Comparison of ENCODE assay signal across 14 cellular contexts in the genomic region with DNA sequence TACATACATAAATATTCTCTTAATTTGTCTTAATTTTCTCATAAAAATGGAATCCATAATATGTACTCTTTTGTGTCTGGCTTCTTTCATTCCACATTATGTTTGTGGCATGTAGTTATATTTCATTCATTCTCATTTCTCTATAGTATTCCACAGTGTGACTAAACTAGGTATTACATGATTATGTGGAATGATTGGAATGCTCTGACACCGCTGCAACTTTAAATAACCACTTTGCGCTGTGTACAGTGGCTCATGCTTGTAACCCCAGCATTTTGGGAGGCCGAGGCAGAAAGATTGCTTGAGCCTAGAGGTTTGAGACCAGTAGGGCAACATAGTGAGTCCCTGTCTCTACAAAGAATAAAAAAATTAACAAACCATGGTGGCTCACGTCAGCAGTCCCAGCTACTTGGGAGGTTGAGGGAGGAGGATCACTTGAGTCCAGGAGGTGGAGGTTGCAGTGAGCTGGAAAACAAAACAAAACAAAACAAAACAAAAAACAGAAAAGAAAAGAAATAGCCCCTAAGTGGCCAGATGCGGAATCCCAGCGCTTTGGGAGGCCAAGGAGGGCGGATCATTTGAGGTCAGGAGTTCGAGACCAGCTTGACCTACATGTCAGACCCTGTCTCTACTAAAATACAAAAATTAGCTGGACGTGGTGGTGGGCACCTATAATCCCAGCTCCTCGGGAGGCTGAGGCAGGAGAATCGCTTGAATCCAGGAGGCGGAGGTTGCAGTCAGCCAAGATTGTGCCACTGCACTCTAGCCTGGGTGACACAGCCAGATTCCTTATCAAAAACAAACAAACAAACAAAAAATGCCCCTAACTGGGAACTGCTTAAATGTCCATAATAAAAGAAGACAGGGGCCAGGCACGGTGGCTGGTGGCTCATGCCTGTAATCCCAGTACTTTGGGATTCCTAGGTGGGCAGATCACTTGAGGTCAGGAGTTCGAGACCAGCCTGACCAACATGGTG. TPM values are rescaled to one million over a fixed set of nuclear protein-coding genes. Genes with fewer than 3 reads are reported as not detected.
DNase-seq lines count a peak whose midpoint lies in the region; ATAC-seq lines count a peak whose summit lies in the region.
"Had no signal": no experiment of that assay in that cellular context is flagged by ENCODE, and none has a peak within 500 bp of the region (broad histone marks: within the 10 kb centered on the region; RNA-seq: fewer than 3 reads in every experiment).

No MANE protein-coding gene starts in this region.

- H3K9me3 ChIP-seq in aorta (ENCODE audit: control insufficient read depth, low read length): no peaks in the 10 kb centered on the region

- H3K27ac Mint-ChIP-seq in naive thymus-derived CD8-positive, alpha-beta T cell: no peak overlapping the region
- H3K27ac Mint-ChIP-seq: B cell; stimulated activated naive CD8-positive, alpha-beta T cell treated with anti-CD3 and anti-CD28 coated beads, Interleukin-15, amount 100 ng/mL, for 72 hours had no signal

- no peaks in the 10 kb centered on the region for H3K79me2 ChIP-seq in ACC112 (ENCODE audit: control insufficient read depth, insufficient read depth, low read length, unreplicated experiment)

- DNase-seq in HS-27A (ENCODE audit: low read depth) (peak; percentile 72), astrocyte of the hippocampus (ENCODE audit: low read depth, low spot score) (peak; percentile 84), kidney glomerular epithelial cell (lab: John Stamatoyannopoulos, UW) (peak; percentile 85), aorta (no peak)
- DNase-seq in naive thymus-derived CD8-positive, alpha-beta T cell: no peak
- DNase-seq: activated CD4-positive, alpha-beta T cell treated with anti-CD3 and anti-CD28 coated beads for 48 hours; activated effector memory CD4-positive, alpha-beta T cell treated with Interleukin-2 at 50 U/mL for 16 hours; NCI-H446; stimulated activated naive CD8-positive, alpha-beta T cell treated with anti-CD3 and anti-CD28 coated beads, Interleukin-15, amount 100 ng/mL, for 72 hours had no signal

- H3K27me3 Mint-ChIP-seq in naive thymus-derived CD8-positive, alpha-beta T cell: peaks cover 0 to 2% (median 0%) of the 10 kb centered on the region in 5 donors
- H3K27me3 Mint-ChIP-seq: natural killer cell treated with Interleukin-12 subunit alpha and Interleukin-12 subunit beta and Interleukin-15 and Interleukin-18, amount 100 ng/mL, for 72 hours; stimulated activated naive CD8-positive, alpha-beta T cell treated with anti-CD3 and anti-CD28 coated beads, Interleukin-15, amount 100 ng/mL, for 72 hours had no signal

- no peak overlapping the region for H3K4me3 ChIP-seq in ACC112 (ENCODE audit: low read depth, low read length)
- no peak overlapping the region for H3K4me3 ChIP-seq in aorta (ENCODE audit: low read length in 2 of 2)

- WGBS in aorta, 2 donors: 62 to 65% methylated on average over 14 of the region's 14 CpGs

- H3K4me1 ChIP-seq in ACC112 (ENCODE audit: control insufficient read depth, insufficient read depth, low read length, unreplicated experiment) (peaks cover 12% of the 10 kb centered on the region), aorta (ENCODE audit: control insufficient read depth in 1 of 2, insufficient read depth in 2 of 2, low read length in 2 of 2) (no peaks in the 10 kb centered on the region)

- H3K4me1 Mint-ChIP-seq in naive thymus-derived CD8-positive, alpha-beta T cell: peaks cover 0 to 7% (median 4%) of the 10 kb centered on the region in 4 donors
- H3K4me1 Mint-ChIP-seq: stimulated activated naive CD8-positive, alpha-beta T cell treated with anti-CD3 and anti-CD28 coated beads, Interleukin-15, amount 100 ng/mL, for 72 hours had no signal

- POLR2A ChIA-PET in naive thymus-derived CD8-positive, alpha-beta T cell (lab: Charles Lee): interaction anchor here (0.6 to 1.5 kb wide), 6 partner anchors 9 to 626 kb away, joined by 3 to 12 read pairs (median 4); a partner anchor contains a TSS

- intact Hi-C loops in aorta (cut with DNase I): no loop called here

- H3K27me3 ChIP-seq in ACC112 (ENCODE audit: insufficient read depth, low read length) (no peaks in the 10 kb centered on the region), aorta (ENCODE audit: control insufficient read depth in 1 of 2, insufficient read depth in 2 of 2, low read length in 1 of 2) (no peaks in the 10 kb centered on the region)

- H3K36me3 Mint-ChIP-seq in naive thymus-derived CD8-positive, alpha-beta T cell: no peaks in the 10 kb centered on the region
- H3K36me3 Mint-ChIP-seq: natural killer cell treated with Interleukin-12 subunit alpha and Interleukin-12 subunit beta and Interleukin-15 and Interleukin-18, amount 100 ng/mL, for 72 hours had no signal

- H3K9me3 Mint-ChIP-seq in naive thymus-derived CD8-positive, alpha-beta T cell: no peaks in the 10 kb centered on the region
- H3K9me3 Mint-ChIP-seq: natural killer cell treated with Interleukin-12 subunit alpha and Interleukin-12 subunit beta and Interleukin-15 and Interleukin-18, amount 100 ng/mL, for 72 hours; stimulated activated naive CD8-positive, alpha-beta T cell treated with anti-CD3 and anti-CD28 coated beads, Interleukin-15, amount 100 ng/mL, for 72 hours had no signal

- ATAC-seq in aorta (ENCODE audit: low FRiP score) (no peak), HG03469 (IDR thresholded peaks at IDR 0.05; ENCODE audit: unreplicated experiment) (no peak), HG03457 (IDR thresholded peaks at IDR 0.05; ENCODE audit: unreplicated experiment) (no peak)
- ATAC-seq in naive thymus-derived CD8-positive, alpha-beta T cell: no peak
- ATAC-seq: natural killer cell treated with Interleukin-12 subunit alpha and Interleukin-12 subunit beta and Interleukin-15 and Interleukin-18, amount 100 ng/mL, for 72 hours; stimulated activated naive CD8-positive, alpha-beta T cell treated with anti-CD3 and anti-CD28 coated beads, Interleukin-15, amount 100 ng/mL, for 72 hours had no signal

- peak overlapping the region; percentile 45; the same call in 1 of the 2 replicates for H3K27ac ChIP-seq in ACC112 (ENCODE audit: low read depth, low read length)
- H3K27ac ChIP-seq in aorta (ENCODE audit: low read depth in 1 of 2, low read length in 2 of 2): peak overlapping the region in 1 of 2 donors; percentile 62

- no peak overlapping the region for H2AFZ ChIP-seq in ACC112 (ENCODE audit: low read length, unreplicated experiment)

- no peak overlapping the region for H3K4me3 Mint-ChIP-seq in naive thymus-derived CD8-positive, alpha-beta T cell
- H3K4me3 Mint-ChIP-seq: B cell; natural killer cell treated with Interleukin-12 subunit alpha and Interleukin-12 subunit beta and Interleukin-15 and Interleukin-18, amount 100 ng/mL, for 72 hours; stimulated activated naive CD8-positive, alpha-beta T cell treated with anti-CD3 and anti-CD28 coated beads, Interleukin-15, amount 100 ng/mL, for 72 hours had no signal

- no peaks in the 10 kb centered on the region for H3K36me3 ChIP-seq in ACC112 (ENCODE audit: insufficient read depth, low read length)
- no peaks in the 10 kb centered on the region for H3K36me3 ChIP-seq in aorta (ENCODE audit: control insufficient read depth in 1 of 2, insufficient read depth in 2 of 2, low read length in 1 of 2)

RNA-seq across cellular contexts. Expression of a gene that starts 8.0 kb away (rescaled TPM):
- total RNA-seq in aorta: 10 to 100 TPM; 44.5 to 64.9 TPM
- polyA plus RNA-seq in aorta: 10 to 100 TPM; 49.5 to 59.0 TPM
- 10 to 100 TPM; 44.5 to 45.6 TPM for total RNA-seq in naive thymus-derived CD8-positive, alpha-beta T cell
- 100 to 1,000 TPM; 158 to 174 (median 159) TPM for polyA plus RNA-seq in naive thymus-derived CD8-positive, alpha-beta T cell

RNA-seq across cellular contexts. Expression of a gene that starts 9.1 kb away (rescaled TPM):
- 10 to 100 TPM; 33.9 to 34.6 TPM for total RNA-seq in aorta
- 10 to 100 TPM in 1 of 2 donors, 1 to 10 TPM in 1; 5.7 to 10.4 TPM for polyA plus RNA-seq in aorta
- 10 to 100 TPM; 73.4 to 76.3 TPM for total RNA-seq in naive thymus-derived CD8-positive, alpha-beta T cell
- 1 to 10 TPM in 2 of 3 donors, under 1 TPM in 1; 0.86 to 2.4 (median 2.0) TPM for polyA plus RNA-seq in naive thymus-derived CD8-positive, alpha-beta T cell

Comparison
In these comparisons a context has a peak if more than half of its experiments do, and no peak if none do; other contexts are left out.
1. DNase-seq: peak in HS-27A (single experiment), astrocyte of the hippocampus (single experiment) and kidney glomerular epithelial cell (single experiment); none in aorta (0 of 2) and naive thymus-derived CD8-positive, alpha-beta T cell (0 of 10).